In the genomic region with DNA sequence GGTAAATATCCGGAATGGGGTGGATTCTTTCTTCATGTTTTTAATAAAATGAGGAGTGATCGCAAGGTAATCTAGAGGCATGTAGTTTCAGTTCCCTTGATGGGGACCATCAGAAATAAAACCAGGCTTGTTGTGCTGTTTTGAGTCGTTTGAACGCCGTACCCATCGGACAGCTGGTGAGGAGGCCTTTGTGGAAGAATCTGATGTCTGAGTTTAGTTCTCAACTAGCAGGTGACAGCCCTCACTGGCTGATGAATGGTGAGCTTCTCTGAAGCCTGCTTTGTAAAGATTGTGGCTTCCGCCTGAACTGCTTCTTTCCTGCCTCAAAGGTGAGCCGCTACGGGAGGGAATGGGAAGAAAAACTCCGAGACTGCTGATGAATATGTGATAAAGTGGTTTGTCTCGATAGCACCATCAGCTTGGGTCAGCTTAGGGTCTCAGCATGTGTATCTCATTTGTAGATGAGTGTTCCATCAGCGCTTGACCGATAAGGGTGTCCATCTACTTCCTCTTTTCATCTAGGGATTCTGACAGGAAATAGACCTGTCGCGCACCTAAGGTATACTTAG, we compare ENCODE assay signal across 1 cellular context.
TF ChIP-seq lines count a peak whose summit lies in the region.

No MANE protein-coding gene starts in this region.

TF ChIP-seq in K562, 482 proteins besides CTCF, POLR2A, EP300 and RAD21 (continued from another document and continues in another):
- no peak for TF ChIP-seq ZNF609 (CRISPR knock-in tag; IDR thresholded peaks at IDR 0.05; ENCODE audit: borderline replicate concordance)
- TF ChIP-seq CHD1 (IDR thresholded peaks at IDR 0.05; ENCODE audit: low read length), result no peak
- no peak for TF ChIP-seq ZNF408 (CRISPR knock-in tag; IDR thresholded peaks at IDR 0.05; ENCODE audit: low read depth)
- peak in 1 of 2 experiments; percentile 30; a peak in 1 of 4 replicates for TF ChIP-seq SIN3A (IDR thresholded peaks at IDR 0.05; ENCODE audit: borderline replicate concordance in 2 of 2, control insufficient read depth in 1 of 2, low read depth in 2 of 2, low read length in 2 of 2)
- no peak; the same call in 1 of the 2 replicates for TF ChIP-seq GABPB1 (CRISPR knock-in tag; IDR thresholded peaks at IDR 0.05)
- peak; percentile 66; the same call in 1 of the 2 replicates for TF ChIP-seq MTA1 (IDR thresholded peaks at IDR 0.05; ENCODE audit: borderline replicate concordance)
- peak; percentile 69 for TF ChIP-seq CCNT2 (IDR thresholded peaks at IDR 0.05; ENCODE audit: borderline replicate concordance, extremely low read depth, insufficient read length, low read depth, low read length)
- no peak for TF ChIP-seq STAG1 (CRISPR knock-in tag; IDR thresholded peaks at IDR 0.05; ENCODE audit: borderline replicate concordance)
- TF ChIP-seq FOSL1 (tag; conservative IDR thresholded peaks at IDR 0.05), result peak; percentile 70
- peak; percentile 56; the same call in 1 of the 2 replicates for TF ChIP-seq ATF7 (IDR thresholded peaks at IDR 0.05)
- no peak for TF ChIP-seq CHCHD3 (CRISPR knock-in tag; IDR thresholded peaks at IDR 0.05)
- TF ChIP-seq CTBP1 (IDR thresholded peaks at IDR 0.05; ENCODE audit: borderline replicate concordance), result peak; percentile 98
- no peak for TF ChIP-seq TSHZ1 (CRISPR knock-in tag; IDR thresholded peaks at IDR 0.05)
- no peak for TF ChIP-seq ZBTB7A (IDR thresholded peaks at IDR 0.05; ENCODE audit: borderline replicate concordance, control insufficient read depth, low read depth, low read length)
- no peak for TF ChIP-seq PHF20 (IDR thresholded peaks at IDR 0.05; ENCODE audit: partially characterized antibody)
- peak; percentile 49; the same call in 1 of the 2 replicates for TF ChIP-seq NR2C2 (CRISPR knock-in tag; IDR thresholded peaks at IDR 0.05)
- no peak for TF ChIP-seq NR2C2 (tag; IDR thresholded peaks at IDR 0.05)
- no peak for TF ChIP-seq MAFG (tag; conservative IDR thresholded peaks at IDR 0.05)
- TF ChIP-seq MTA2 (IDR thresholded peaks at IDR 0.05; ENCODE audit: low read depth), result peak; percentile 83
- no peak for TF ChIP-seq LARP7 (IDR thresholded peaks at IDR 0.05)
- no peak for TF ChIP-seq CREB3 (tag; conservative IDR thresholded peaks at IDR 0.05; ENCODE audit: low read depth)
- TF ChIP-seq THRB (CRISPR knock-in tag; conservative IDR thresholded peaks at IDR 0.05), result no peak
- TF ChIP-seq GABPB2 (CRISPR knock-in tag; conservative IDR thresholded peaks at IDR 0.05), result no peak
- TF ChIP-seq GATA2 (CRISPR knock-in tag; IDR thresholded peaks at IDR 0.05), result peak; percentile 92
- TF ChIP-seq RBFOX2 (IDR thresholded peaks at IDR 0.05; ENCODE audit: low read depth, low read length), result no peak
- no peak for TF ChIP-seq ZNF239 (CRISPR knock-in tag; IDR thresholded peaks at IDR 0.05)
- TF ChIP-seq SAFB2 (IDR thresholded peaks at IDR 0.05; ENCODE audit: borderline replicate concordance, low read depth, low read length, severe bottlenecking), result no peak
- TF ChIP-seq CUX1 (CRISPR knock-in tag; IDR thresholded peaks at IDR 0.05), result no peak
- TF ChIP-seq SOX6 (IDR thresholded peaks at IDR 0.05), result peak; percentile 86
- no peak for TF ChIP-seq GTF2A2 (tag; IDR thresholded peaks at IDR 0.05)
- TF ChIP-seq ZNF146 (CRISPR knock-in tag; IDR thresholded peaks at IDR 0.05; ENCODE audit: unreplicated experiment), result no peak
- no peak for TF ChIP-seq POLR2AphosphoS2 (IDR thresholded peaks at IDR 0.05; ENCODE audit: low read length)
- no peak for TF ChIP-seq ZNF707 (CRISPR knock-in tag; conservative IDR thresholded peaks at IDR 0.05)
- TF ChIP-seq, protein P1, sequence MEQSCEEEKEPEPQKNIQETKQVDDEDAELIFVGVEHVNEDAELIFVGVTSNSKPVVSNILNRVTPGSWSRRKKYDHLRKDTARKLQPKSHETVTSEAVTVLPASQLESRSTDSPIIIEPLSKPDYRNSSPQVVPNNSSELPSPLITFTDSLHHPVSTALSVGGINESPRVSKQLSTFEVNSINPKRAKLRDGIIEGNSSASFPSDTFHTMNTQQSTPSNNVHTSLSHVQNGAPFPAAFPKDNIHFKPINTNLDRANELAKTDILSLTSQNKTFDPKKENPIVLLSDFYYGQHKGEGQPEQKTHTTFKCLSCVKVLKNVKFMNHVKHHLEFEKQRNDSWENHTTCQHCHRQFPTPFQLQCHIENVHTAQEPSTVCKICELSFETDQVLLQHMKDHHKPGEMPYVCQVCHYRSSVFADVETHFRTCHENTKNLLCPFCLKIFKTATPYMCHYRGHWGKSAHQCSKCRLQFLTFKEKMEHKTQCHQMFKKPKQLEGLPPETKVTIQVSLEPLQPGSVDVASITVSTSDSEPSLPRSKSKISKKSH (CRISPR knock-in tag; IDR thresholded peaks at IDR 0.05), result no peak
- TF ChIP-seq NFRKB (IDR thresholded peaks at IDR 0.05; ENCODE audit: low read depth), result no peak
- TF ChIP-seq, protein P2, sequence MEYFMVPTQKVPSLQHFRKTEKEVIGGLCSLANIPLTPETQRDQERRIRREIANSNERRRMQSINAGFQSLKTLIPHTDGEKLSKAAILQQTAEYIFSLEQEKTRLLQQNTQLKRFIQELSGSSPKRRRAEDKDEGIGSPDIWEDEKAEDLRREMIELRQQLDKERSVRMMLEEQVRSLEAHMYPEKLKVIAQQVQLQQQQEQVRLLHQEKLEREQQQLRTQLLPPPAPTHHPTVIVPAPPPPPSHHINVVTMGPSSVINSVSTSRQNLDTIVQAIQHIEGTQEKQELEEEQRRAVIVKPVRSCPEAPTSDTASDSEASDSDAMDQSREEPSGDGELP (CRISPR knock-in tag; IDR thresholded peaks at IDR 0.05; ENCODE audit: borderline replicate concordance), result peak; percentile 57
- TF ChIP-seq DPF2 (IDR thresholded peaks at IDR 0.05), result peak; percentile 95
- no peak for TF ChIP-seq ETV1 (tag; conservative IDR thresholded peaks at IDR 0.05; ENCODE audit: low read depth)
- no peak for TF ChIP-seq TFAM (CRISPR knock-in tag; conservative IDR thresholded peaks at IDR 0.05)
- TF ChIP-seq ZBTB9 (CRISPR knock-in tag; IDR thresholded peaks at IDR 0.05), result peak; percentile 14; the same call in 1 of the 2 replicates
- no peak for TF ChIP-seq ZNF263 (CRISPR knock-in tag; IDR thresholded peaks at IDR 0.05; ENCODE audit: borderline replicate concordance)
- no peak for TF ChIP-seq ZNF444 (CRISPR knock-in tag; IDR thresholded peaks at IDR 0.05)
